In genomic region chr9:133734600-133735414, GRCh38 we compare ENCODE assay signal across 24 cellular contexts. TPM values are rescaled to one million over a fixed set of nuclear protein-coding genes. Genes with fewer than 3 reads are reported as not detected.
DNase-seq lines count a peak whose midpoint lies in the region; ATAC-seq and TF ChIP-seq lines count a peak whose summit lies in the region.
"Had no signal": no experiment of that assay in that cellular context is flagged by ENCODE, and none has a peak within 500 bp of the region (broad histone marks: within the 10 kb centered on the region; RNA-seq: fewer than 3 reads in every experiment).

No MANE protein-coding gene starts in this region.

- TF ChIP-seq POLR2A in Peyer's patch (IDR thresholded peaks at IDR 0.05): no peak

- peaks cover 4% of the 10 kb centered on the region; the same call in 1 of the 2 replicates for H3K27me3 Mint-ChIP-seq in H9 (ENCODE audit: low read depth)
- H3K27me3 Mint-ChIP-seq in stimulated activated naive B cell treated with anti-CD40 and anti-IgM and Interleukin-4, amounts not matched to agents 10 μg/mL and 1 μg/mL and 100 μg/mL, for 72 hours: peaks cover 14 to 50% of the 10 kb centered on the region in 2 donors

- no CpG with 5 or more reads among the region's 23 CpGs for WGBS in H9 (ENCODE audit: extremely low coverage, insufficient read length, low lambda C conversion rate)

- H3K9me3 ChIP-seq in H9 (ENCODE audit: control insufficient read depth, low read depth, low read length): no peaks in the 10 kb centered on the region
- H3K9me3 ChIP-seq in Peyer's patch: no peaks in the 10 kb centered on the region
- H3K9me3 ChIP-seq: BE2C, psoas muscle, SJSA1, transverse colon had no signal

- peaks cover 10 to 39% of the 10 kb centered on the region in 2 experiments for H3K4me1 Mint-ChIP-seq in H9
- peaks cover 23 to 47% of the 10 kb centered on the region in 2 donors for H3K4me1 Mint-ChIP-seq in stimulated activated naive B cell treated with anti-CD40 and anti-IgM and Interleukin-4, amounts not matched to agents 10 μg/mL and 1 μg/mL and 100 μg/mL, for 72 hours

- no peak overlapping the region for H4K5ac ChIP-seq in H9 (ENCODE audit: insufficient read length, low read depth, low read length)

- peak overlapping the region in 1 of 2 experiments; percentile 36; a peak in 3 of 5 replicates for H3K4me3 Mint-ChIP-seq in H9
- peak overlapping the region; percentile 31 to 34 for H3K4me3 Mint-ChIP-seq in stimulated activated naive B cell treated with anti-CD40 and anti-IgM and Interleukin-4, amounts not matched to agents 10 μg/mL and 1 μg/mL and 100 μg/mL, for 72 hours
- H3K4me3 Mint-ChIP-seq: naive thymus-derived CD8-positive, alpha-beta T cell; T-helper 2 cell treated with Interferon-gamma antibody and Interleukin-4, amounts not matched to agents 5 μg/mL and 100 μg/mL, for 36 hours had no signal

- H3K27ac ChIP-seq in H9 (ENCODE audit: insufficient read length, low read depth, low read length) (no peak overlapping the region), Peyer's patch (no peak overlapping the region), RWPE1 (no peak overlapping the region)
- H3K27ac ChIP-seq: GM23248, psoas muscle, SJSA1, transverse colon had no signal

- no peak overlapping the region for H2BK15ac ChIP-seq in H9 (ENCODE audit: low read depth, low read length)

- no peak overlapping the region for H3K56ac ChIP-seq in H9 (ENCODE audit: insufficient read length, low read depth, low read length)

- H3K4me1 ChIP-seq in H9 (ENCODE audit: insufficient read depth, low read length) (peaks cover 3% of the 10 kb centered on the region; the same call in 1 of the 2 replicates), Peyer's patch (peaks cover 0 to 12% (median 5%) of the 10 kb centered on the region in 4 donors)
- H3K4me1 ChIP-seq: psoas muscle had no signal

- H3K4ac ChIP-seq in H9 (ENCODE audit: low read depth, low read length): no peak overlapping the region

- H3K36me3 ChIP-seq in Peyer's patch: no peaks in the 10 kb centered on the region
- H3K36me3 ChIP-seq: BE2C, SJSA1, transverse colon had no signal

- H2BK12ac ChIP-seq in H9 (ENCODE audit: insufficient read length, low read depth, low read length): no peak overlapping the region

- no peak overlapping the region for H3T11ph ChIP-seq in H9 (ENCODE audit: low read length)

- no peak overlapping the region for H3K4me3 ChIP-seq in Peyer's patch
- H3K4me3 ChIP-seq: GM23248, lung, psoas muscle, SJSA1, transverse colon had no signal

- peak; percentile 64 for DNase-seq in H9
- peak in 2 of 3 donors; percentile 49 to 63 for DNase-seq in Peyer's patch
- DNase-seq in islet precursor cell: peak; percentile 55
- DNase-seq in stimulated activated naive B cell treated with anti-CD40 and anti-IgM and Interleukin-4, amounts not matched to agents 10 μg/mL and 1 μg/mL and 100 μg/mL, for 72 hours: no peak
- no peak for DNase-seq in RWPE1 (ENCODE audit: low spot score)
- DNase-seq: activated gamma-delta T cell; BE2C; foreskin fibroblast; NCI-H1694; NCI-H226; NK-92 treated with Interleukin-12 subunit alpha and Interleukin-12 subunit beta, amount 100 ng/mL, for 24 hours; psoas muscle; stimulated activated CD4-positive, alpha-beta T cell treated with anti-CD3 and anti-CD28 coated beads, Interleukin-12 subunit alpha, Interleukin-12 subunit beta, amount 100 ng/mL, for 4 hours; stimulated activated naive CD4-positive, alpha-beta T cell; transverse colon had no signal

- POLR2A ChIA-PET in RWPE1 (lab: Yijun Ruan, JAX; ENCODE audit: low non-redundant PET): no interaction called here

- TF ChIP-seq CTCF in H9 (conservative IDR thresholded peaks at IDR 0.05) (no peak), Peyer's patch (IDR thresholded peaks at IDR 0.05) (no peak), RWPE1 (conservative IDR thresholded peaks at IDR 0.05; ENCODE audit: low read depth) (no peak)

- no peaks in the 10 kb centered on the region; a peak in 1 of 5 replicates for H3K9me3 Mint-ChIP-seq in H9
- no peaks in the 10 kb centered on the region for H3K9me3 Mint-ChIP-seq in stimulated activated naive B cell treated with anti-CD40 and anti-IgM and Interleukin-4, amounts not matched to agents 10 μg/mL and 1 μg/mL and 100 μg/mL, for 72 hours
- H3K9me3 Mint-ChIP-seq: naive thymus-derived CD8-positive, alpha-beta T cell had no signal

- peak overlapping the region; percentile 8 for H3K18ac ChIP-seq in H9 (ENCODE audit: insufficient read length, low read depth, low read length)

- H2BK120ac ChIP-seq in H9 (ENCODE audit: low read depth, low read length, poor library complexity, severe bottlenecking): no peak overlapping the region

- H2BK20ac ChIP-seq in H9 (ENCODE audit: low read depth, low read length, poor library complexity, severe bottlenecking): no peak overlapping the region

- peaks cover 2% of the 10 kb centered on the region for H3K23me2 ChIP-seq in H9 (ENCODE audit: insufficient read length, low read depth, low read length, poor library complexity, severe bottlenecking)

- H3K23ac ChIP-seq in H9 (ENCODE audit: insufficient read length, low read depth, low read length): no peak overlapping the region

- H3K27ac Mint-ChIP-seq in H9: peak overlapping the region in 2 of 3 experiments; percentile 76 to 88; a peak in 4 of 7 replicates
- peak overlapping the region; percentile 68 for H3K27ac Mint-ChIP-seq in stimulated activated naive B cell treated with anti-CD40 and anti-IgM and Interleukin-4, amounts not matched to agents 10 μg/mL and 1 μg/mL and 100 μg/mL, for 72 hours
- H3K27ac Mint-ChIP-seq: T-helper 2 cell treated with Interferon-gamma antibody and Interleukin-4, amounts not matched to agents 5 μg/mL and 100 μg/mL, for 36 hours had no signal

- no peaks in the 10 kb centered on the region for H3K79me1 ChIP-seq in H9 (ENCODE audit: insufficient read depth, low read depth, low read length, poor library complexity, severe bottlenecking)

- H2AFZ ChIP-seq in H9 (ENCODE audit: low read length): no peak overlapping the region
- H2AFZ ChIP-seq: GM23248 had no signal

- ATAC-seq in stimulated activated naive B cell treated with anti-CD40 and anti-IgM and Interleukin-4, amounts not matched to agents 10 μg/mL and 1 μg/mL and 100 μg/mL, for 72 hours (replicated peaks): peak; percentile 45 to 48
- no peak for ATAC-seq in HG03521 (IDR thresholded peaks at IDR 0.05; ENCODE audit: unreplicated experiment)
- ATAC-seq in HG02763 (IDR thresholded peaks at IDR 0.05; ENCODE audit: unreplicated experiment): no peak
- ATAC-seq in HG02623 (IDR thresholded peaks at IDR 0.05; ENCODE audit: unreplicated experiment): no peak
- ATAC-seq: activated CD4-positive, CD25-positive, alpha-beta regulatory T cell treated with anti-CD3 and anti-CD28 coated beads, Interleukin-2, amount 50 U/mL, for 24 hours; naive thymus-derived CD8-positive, alpha-beta T cell; psoas muscle had no signal

- no peak overlapping the region for H2AK5ac ChIP-seq in H9 (ENCODE audit: insufficient read length, low read length)

- H2BK5ac ChIP-seq in H9 (ENCODE audit: insufficient read length, low read length): no peak overlapping the region

- H3K36me3 Mint-ChIP-seq in H9 (ENCODE audit: insufficient read depth in 1 of 3, low read depth in 3 of 3): peaks cover 0 to 2% (median 0%) of the 10 kb centered on the region in 3 experiments; a peak in 1 of 7 replicates
- no peaks in the 10 kb centered on the region for H3K36me3 Mint-ChIP-seq in stimulated activated naive B cell treated with anti-CD40 and anti-IgM and Interleukin-4, amounts not matched to agents 10 μg/mL and 1 μg/mL and 100 μg/mL, for 72 hours
- H3K36me3 Mint-ChIP-seq: naive thymus-derived CD8-positive, alpha-beta T cell had no signal

- H4K8ac ChIP-seq in H9 (replicated peaks; ENCODE audit: insufficient read length, low read depth, low read length): no peak overlapping the region

- H3K79me2 ChIP-seq in H9 (ENCODE audit: insufficient read depth, low read length): no peaks in the 10 kb centered on the region

- no peak overlapping the region; the same call in 1 of the 2 replicates for H3K14ac ChIP-seq in H9 (ENCODE audit: insufficient read depth, low read length)

- no peak overlapping the region for H4K91ac ChIP-seq in H9 (ENCODE audit: insufficient read length, low read depth, low read length)

- H3K9ac ChIP-seq in H9 (ENCODE audit: extremely low read depth, insufficient read length, low read length): no peak overlapping the region
- H3K9ac ChIP-seq: GM23248 had no signal

- CTCF ChIA-PET in RWPE1 (lab: Yijun Ruan, JAX): interaction anchor here (0.6 to 3.0 kb wide), 2 partner anchors 8 to 243 kb away, joined by 4 to 19 read pairs; no protein-coding TSS in a partner anchor

- no peaks in the 10 kb centered on the region for H4K20me1 ChIP-seq in H9 (ENCODE audit: control insufficient read depth, insufficient read depth, insufficient read length)

- H3K27me3 ChIP-seq in H9 (ENCODE audit: insufficient read depth, low read length) (no peaks in the 10 kb centered on the region), Peyer's patch (no peaks in the 10 kb centered on the region)
- H3K27me3 ChIP-seq: BE2C, SJSA1, transverse colon had no signal

- H3K4me2 ChIP-seq in H9 (ENCODE audit: insufficient read depth, insufficient read length, low read length): peak overlapping the region; percentile 7

RNA-seq across cellular contexts. Expression of gene SARDH, which starts 3.3 kb away (rescaled TPM):
- total RNA-seq in H9 (2021) (5.3 TPM in 2 replicates), Peyer's patch (1 to 10 TPM in 2 of 4 donors, under 1 TPM in 2; 0.47 to 5.0 (median 0.95) TPM)

Comparison
In these comparisons a context has a peak if more than half of its experiments do, and no peak if none do; other contexts are left out.
1. DNase-seq: peak in H9 (single experiment), Peyer's patch (2 of 3) and islet precursor cell (single experiment); none in stimulated activated naive B cell treated with anti-CD40 and anti-IgM and Interleukin-4, amounts not matched to agents 10 μg/mL and 1 μg/mL and 100 μg/mL, for 72 hours (single experiment) and RWPE1 (single experiment).
2. ATAC-seq: peak in stimulated activated naive B cell treated with anti-CD40 and anti-IgM and Interleukin-4, amounts not matched to agents 10 μg/mL and 1 μg/mL and 100 μg/mL, for 72 hours (2 of 2); none in HG03521 (single experiment), HG02763 (single experiment) and HG02623 (single experiment).